ENCODE assay signal across 16 cellular contexts in genomic region chr1:31504001-31504400, GRCh38.
"Had no signal": no experiment of that assay in that cellular context is flagged by ENCODE, and none has a peak within 500 bp of the region (broad histone marks: within the 10 kb centered on the region; RNA-seq: fewer than 3 reads in every experiment).

No MANE protein-coding gene starts in this region.

- H3K9me3 ChIP-seq: pancreas, prostate gland had no signal

- ATAC-seq: foreskin keratinocyte; left cardiac atrium; left ventricle myocardium superior; naive thymus-derived CD8-positive, alpha-beta T cell; pancreas; sciatic nerve had no signal

- H3K9me3 Mint-ChIP-seq: endodermal cell; immature natural killer cell; naive thymus-derived CD8-positive, alpha-beta T cell; type B pancreatic cell had no signal

- H3K27ac ChIP-seq: coronary artery, foreskin keratinocyte, pancreas, prostate gland had no signal

- DNase-seq: effector CD4-positive, alpha-beta T cell; erythroblast; foreskin keratinocyte; immature natural killer cell; kidney; left cardiac atrium; left ventricle myocardium superior; naive thymus-derived CD8-positive, alpha-beta T cell; nucleus accumbens; pancreas; stimulated activated naive CD4-positive, alpha-beta T cell treated with Interleukin-2 at 50 U/mL for 16 hours had no signal

- H3K4me1 ChIP-seq: foreskin keratinocyte, pancreas, prostate gland had no signal

- H3K27ac Mint-ChIP-seq: immature natural killer cell, type B pancreatic cell had no signal

- H3K36me3 Mint-ChIP-seq: immature natural killer cell; naive thymus-derived CD8-positive, alpha-beta T cell; type B pancreatic cell had no signal

- H3K27me3 ChIP-seq: pancreas had no signal

- H3K4me3 ChIP-seq: coronary artery, pancreas, prostate gland had no signal

- H3K4me3 Mint-ChIP-seq: immature natural killer cell; naive thymus-derived CD8-positive, alpha-beta T cell; type B pancreatic cell had no signal

- H3K36me3 ChIP-seq: pancreas, prostate gland had no signal
